8 cellular contexts compared by ENCODE assay signal in genomic region chr7:128868624-128869137, GRCh38. TPM values are rescaled to one million over a fixed set of nuclear protein-coding genes. Genes with fewer than 3 reads are reported as not detected.
A peak's percentile ranks its signal among the peaks of the same experiment; 100 is the strongest.
DNase-seq lines count a peak whose midpoint lies in the region; ATAC-seq, FAIRE-seq and TF ChIP-seq lines count a peak whose summit lies in the region.

No MANE protein-coding gene starts in this region.

- intact Hi-C loops in Right ventricle myocardium inferior (cut with DNase I) (no loop called here), cardiac septum (cut with DNase I) (loop anchor here (5.0 kb wide), 1 partner anchor 131 kb away; the partner anchor contains the start of gene CALU), mucosa of descending colon (cut with DNase I, micrococcal nuclease) (no loop called here)

- DNase-seq in Right ventricle myocardium inferior (ENCODE audit: missing footprints) (no peak), cardiac septum (ENCODE audit: low spot score) (no peak), bronchial epithelial cell (ENCODE audit: low read depth) (no peak), mucosa of descending colon (no peak), globus pallidus (ENCODE audit: low spot score) (no peak), SHP77 (lab: John Stamatoyannopoulos, UW) (no peak)
- no peak for DNase-seq in stimulated activated CD4-positive, alpha-beta T cell treated with anti-CD3 and anti-CD28 coated beads, Interleukin-4, amount 100 ng/mL, for 24 hours

- H3K4me3 ChIP-seq in bronchial epithelial cell (ENCODE audit: low read depth, low read length): peak overlapping the region; percentile 44
- H3K4me3 ChIP-seq in mucosa of descending colon: no peak overlapping the region

- ATAC-seq in Right ventricle myocardium inferior (peak; percentile 1), mucosa of descending colon (peak; percentile 44), HG03108 (IDR thresholded peaks at IDR 0.05; ENCODE audit: unreplicated experiment) (no peak)

- FAIRE-seq in bronchial epithelial cell (lab: Jason Lieb, UNC): no peak

- peaks cover 22% of the 10 kb centered on the region for H3K4me1 ChIP-seq in mucosa of descending colon (ENCODE audit: low read depth)

- no peak for TF ChIP-seq CTCF in bronchial epithelial cell (IDR thresholded peaks at IDR 0.05; ENCODE audit: insufficient read depth, low read length, severe bottlenecking)
- no peak for TF ChIP-seq CTCF in mucosa of descending colon (IDR thresholded peaks at IDR 0.05)

- peaks cover 10% of the 10 kb centered on the region for H3K36me3 ChIP-seq in bronchial epithelial cell (ENCODE audit: control insufficient read depth, insufficient read depth, low read length)
- H3K36me3 ChIP-seq in mucosa of descending colon (ENCODE audit: low read depth): no peaks in the 10 kb centered on the region

- H3K27me3 ChIP-seq in bronchial epithelial cell (ENCODE audit: control insufficient read depth, insufficient read depth, low read length): no peaks in the 10 kb centered on the region

- no peaks in the 10 kb centered on the region for H3K9me3 ChIP-seq in mucosa of descending colon

RNA-seq across cellular contexts. Expression of gene ATP6V1F, which starts 6.0 kb away (rescaled TPM):
- total RNA-seq in Right ventricle myocardium inferior: 128 TPM
- 80.0 TPM for total RNA-seq in cardiac septum
- total RNA-seq in bronchial epithelial cell: 108 and 132 TPM in 2 replicates
- 10 to 100 TPM; 55.6 to 85.5 (median 82.4) TPM for total RNA-seq in mucosa of descending colon

RNA-seq across cellular contexts. Expression of gene FLNC, which starts 38.5 kb away (rescaled TPM):
- total RNA-seq in Right ventricle myocardium inferior (905 TPM), cardiac septum (1,261 TPM), bronchial epithelial cell (0.64 and 1.8 TPM in 2 replicates), mucosa of descending colon (100 to 1,000 TPM in 1 of 3 donors, 10 to 100 TPM in 1, 1 to 10 TPM in 1; 6.9 to 267 (median 15.0) TPM)

RNA-seq across cellular contexts. Expression of gene KCP, which starts 41.8 kb away (rescaled TPM):
- 0.11 TPM for total RNA-seq in Right ventricle myocardium inferior
- total RNA-seq in cardiac septum: 0.35 TPM
- 0.53 and 1.3 TPM in 2 replicates for total RNA-seq in bronchial epithelial cell
- total RNA-seq in mucosa of descending colon: 1 to 10 TPM in 2 of 3 donors, under 1 TPM in 1; 0.47 to 1.7 (median 1.4) TPM
